ENCODE assay signal across 18 cellular contexts in genomic region chr10:125700355-125700911, GRCh38. TPM values are rescaled to one million over a fixed set of nuclear protein-coding genes. Genes with fewer than 3 reads are reported as not detected.
A peak's percentile ranks its signal among the peaks of the same experiment; 100 is the strongest.
DNase-seq lines count a peak whose midpoint lies in the region; ATAC-seq and TF ChIP-seq lines count a peak whose summit lies in the region.
"Had no signal": no experiment of that assay in that cellular context is flagged by ENCODE, and none has a peak within 500 bp of the region (broad histone marks: within the 10 kb centered on the region; RNA-seq: fewer than 3 reads in every experiment).

No MANE protein-coding gene starts in this region.

- H3K4me1 Mint-ChIP-seq in HFFc6 (ENCODE audit: low read depth), result peaks cover 13% of the 10 kb centered on the region
- H3K4me1 Mint-ChIP-seq in activated CD4-positive, alpha-beta T cell treated with anti-CD3 and anti-CD28 coated beads, Interleukin-2, amount 10 ng/mL, durations not matched to agents 7 days and 5 days, result no peaks in the 10 kb centered on the region
- H3K4me1 Mint-ChIP-seq: stimulated activated naive B cell treated with anti-CD40 and anti-IgM and Interleukin-4, amounts not matched to agents 10 μg/mL and 1 μg/mL and 100 μg/mL, for 72 hours had no signal

- H3K9me3 ChIP-seq in hepatocyte (ENCODE audit: low read depth), result no peaks in the 10 kb centered on the region

- H2AFZ ChIP-seq in hepatocyte, result no peak overlapping the region
- H2AFZ ChIP-seq: parathyroid adenoma had no signal

- peaks cover 8% of the 10 kb centered on the region; the same call in 1 of the 2 replicates for H3K27me3 Mint-ChIP-seq in HFFc6 (ENCODE audit: insufficient read depth)
- no peaks in the 10 kb centered on the region for H3K27me3 Mint-ChIP-seq in activated CD4-positive, alpha-beta T cell treated with anti-CD3 and anti-CD28 coated beads, Interleukin-2, amount 10 ng/mL, durations not matched to agents 7 days and 5 days

- no peaks in the 10 kb centered on the region for H3K79me2 ChIP-seq in hepatocyte
- H3K79me2 ChIP-seq: parathyroid adenoma had no signal

- no peaks in the 10 kb centered on the region for H3K9me2 ChIP-seq in hepatocyte (replicated peaks; ENCODE audit: insufficient read depth)

- no peaks in the 10 kb centered on the region for H3K27me3 ChIP-seq in hepatocyte

- CTCF ChIA-PET in activated CD4-positive, alpha-beta T cell treated with anti-CD3 and anti-CD28 coated beads, Interleukin-2, amount 10 ng/mL, durations not matched to agents 7 days and 5 days (lab: Charles Lee), result no interaction called here

- no peak overlapping the region for H3K4me3 ChIP-seq in hepatocyte
- H3K4me3 ChIP-seq: lung had no signal

- WGBS in hepatocyte (ENCODE audit: low lambda C conversion rate, missing lambda C conversion rate), result 57% methylated on average over 3 of the region's 3 CpGs

- no peak overlapping the region for H3K27ac ChIP-seq in hepatocyte
- H3K27ac ChIP-seq: parathyroid adenoma had no signal

- DNase-seq in AG20443 (ENCODE audit: low spot score) (peak; percentile 26), HFFc6 (peak; percentile 30), amniotic stem cell (lab: John Stamatoyannopoulos, UW) (peak; percentile 16), hepatocyte (ENCODE audit: low spot score) (no peak), germinal center (ENCODE audit: low spot score) (no peak), HUDEP-2 (lab: John Stamatoyannopoulos, UW; ENCODE audit: unreplicated experiment in 76 of 76) (no peak)
- DNase-seq in activated CD4-positive, alpha-beta T cell treated with anti-CD3 and anti-CD28 coated beads, Interleukin-2, amount 10 ng/mL, durations not matched to agents 7 days and 5 days, result no peak
- DNase-seq: activated CD4-positive, alpha-beta T cell treated with anti-CD3 and anti-CD28 coated beads, Interleukin-2, amount 50 U/mL, for 4 hours; activated naive CD4-positive, alpha-beta T cell treated with anti-CD3 and anti-CD28 coated beads, Interleukin-2, amount 50 U/mL, for 16 hours; effector memory CD8-positive, alpha-beta T cell; H7; NCI-H187 treated with DMSO at 0.1 percent for 48 hours; stimulated activated CD4-positive, alpha-beta T cell treated with anti-CD3 and anti-CD28 coated beads, Interleukin-2, amount 100 ng/mL, for 24 hours; stimulated activated naive B cell treated with anti-CD40 and anti-IgM and Interleukin-4, amounts not matched to agents 10 μg/mL and 1 μg/mL and 100 μg/mL, for 72 hours; T-helper 2 cell had no signal

- H3K4me2 ChIP-seq in hepatocyte, result no peak overlapping the region

- H3K9me3 Mint-ChIP-seq in HFFc6, result no peaks in the 10 kb centered on the region
- peaks cover 3% of the 10 kb centered on the region for H3K9me3 Mint-ChIP-seq in activated CD4-positive, alpha-beta T cell treated with anti-CD3 and anti-CD28 coated beads, Interleukin-2, amount 10 ng/mL, durations not matched to agents 7 days and 5 days

- H3K36me3 Mint-ChIP-seq in HFFc6 (ENCODE audit: low read depth), result no peaks in the 10 kb centered on the region
- H3K36me3 Mint-ChIP-seq in activated CD4-positive, alpha-beta T cell treated with anti-CD3 and anti-CD28 coated beads, Interleukin-2, amount 10 ng/mL, durations not matched to agents 7 days and 5 days (ENCODE audit: low read depth), result no peaks in the 10 kb centered on the region

- POLR2A ChIA-PET in activated CD4-positive, alpha-beta T cell treated with anti-CD3 and anti-CD28 coated beads, Interleukin-2, amount 10 ng/mL, durations not matched to agents 7 days and 5 days (lab: Charles Lee), result no interaction called here

- H3K36me3 ChIP-seq in hepatocyte (replicated peaks; ENCODE audit: insufficient read depth, low read depth), result no peaks in the 10 kb centered on the region

- TF ChIP-seq CTCF in HFFc6 (IDR thresholded peaks at IDR 0.05) (peak; percentile 74), hepatocyte (IDR thresholded peaks at IDR 0.05; ENCODE audit: poor library complexity) (peak; percentile 56)

- H3K4me3 Mint-ChIP-seq in HFFc6, result no peak overlapping the region
- no peak overlapping the region for H3K4me3 Mint-ChIP-seq in activated CD4-positive, alpha-beta T cell treated with anti-CD3 and anti-CD28 coated beads, Interleukin-2, amount 10 ng/mL, durations not matched to agents 7 days and 5 days
- H3K4me3 Mint-ChIP-seq: effector memory CD8-positive, alpha-beta T cell; stimulated activated naive B cell treated with anti-CD40 and anti-IgM and Interleukin-4, amounts not matched to agents 10 μg/mL and 1 μg/mL and 100 μg/mL, for 72 hours had no signal

- ATAC-seq in HG03457 (IDR thresholded peaks at IDR 0.05; ENCODE audit: unreplicated experiment), result no peak
- ATAC-seq: effector memory CD8-positive, alpha-beta T cell; stimulated activated naive B cell treated with anti-CD40 and anti-IgM and Interleukin-4, amounts not matched to agents 10 μg/mL and 1 μg/mL and 100 μg/mL, for 72 hours had no signal

- H3K4me1 ChIP-seq in hepatocyte (ENCODE audit: insufficient read depth), result peaks cover 7% of the 10 kb centered on the region
- H3K4me1 ChIP-seq: parathyroid adenoma had no signal

- no peak overlapping the region for H3K27ac Mint-ChIP-seq in HFFc6
- H3K27ac Mint-ChIP-seq in activated CD4-positive, alpha-beta T cell treated with anti-CD3 and anti-CD28 coated beads, Interleukin-2, amount 10 ng/mL, durations not matched to agents 7 days and 5 days, result no peak overlapping the region
- H3K27ac Mint-ChIP-seq: effector memory CD8-positive, alpha-beta T cell; stimulated activated naive B cell treated with anti-CD40 and anti-IgM and Interleukin-4, amounts not matched to agents 10 μg/mL and 1 μg/mL and 100 μg/mL, for 72 hours had no signal

- H4K20me1 ChIP-seq in hepatocyte (ENCODE audit: insufficient read depth, poor library complexity, severe bottlenecking), result no peaks in the 10 kb centered on the region

RNA-seq across cellular contexts. Expression of gene TEX36, which starts 17.5 kb away (rescaled TPM):
- not detected for total RNA-seq in HFFc6 (2021; fragmentation: NEBNext Ultra II Directional; extraction: Animal tissue kit (Norgen Biotek cat#: 25700))
- total RNA-seq in hepatocyte, result not detected in 2 replicates
- polyA plus RNA-seq in hepatocyte, result not detected in 2 replicates
- not detected for total RNA-seq in activated CD4-positive, alpha-beta T cell treated with anti-CD3 and anti-CD28 coated beads, Interleukin-2, amount 10 ng/mL, durations not matched to agents 7 days and 5 days
- total RNA-seq: H7, lung had no signal
- polyA plus RNA-seq: lung had no signal

RNA-seq across cellular contexts. Expression of gene EDRF1, which starts 19.1 kb away (rescaled TPM):
- total RNA-seq in HFFc6 (2021; fragmentation: NEBNext Ultra II Directional; extraction: Animal tissue kit (Norgen Biotek cat#: 25700)), result 10 to 100 TPM; 19.0 to 21.9 (median 20.2) TPM
- total RNA-seq in hepatocyte, result 27.3 and 28.9 TPM in 2 replicates
- polyA plus RNA-seq in hepatocyte, result 10.1 and 11.4 TPM in 2 replicates
- total RNA-seq in activated CD4-positive, alpha-beta T cell treated with anti-CD3 and anti-CD28 coated beads, Interleukin-2, amount 10 ng/mL, durations not matched to agents 7 days and 5 days, result 10 to 100 TPM; 37.0 to 39.5 TPM

Comparison
In these comparisons a context has a peak if more than half of its experiments do, and no peak if none do; other contexts are left out.
1. DNase-seq: peak in AG20443 (single experiment), HFFc6 (single experiment) and amniotic stem cell (single experiment); none in hepatocyte (single experiment), germinal center (single experiment), HUDEP-2 (0 of 76) and activated CD4-positive, alpha-beta T cell treated with anti-CD3 and anti-CD28 coated beads, Interleukin-2, amount 10 ng/mL, durations not matched to agents 7 days and 5 days (single experiment).